ENCODE assay signal across 12 cellular contexts in genomic region chr22:17969732-17970131, GRCh38. TPM values are rescaled to one million over a fixed set of nuclear protein-coding genes. Genes with fewer than 3 reads are reported as not detected.
A peak's percentile ranks its signal among the peaks of the same experiment; 100 is the strongest.
DNase-seq lines count a peak whose midpoint lies in the region; ATAC-seq, FAIRE-seq and TF ChIP-seq lines count a peak whose summit lies in the region.
"Had no signal": no experiment of that assay in that cellular context is flagged by ENCODE, and none has a peak within 500 bp of the region (broad histone marks: within the 10 kb centered on the region; RNA-seq: fewer than 3 reads in every experiment).

No MANE protein-coding gene starts in this region.

- no peaks in the 10 kb centered on the region for H3K9me3 Mint-ChIP-seq in activated CD4-positive, alpha-beta T cell treated with anti-CD3 and anti-CD28 coated beads, Interleukin-2, amount 10 ng/mL, durations not matched to agents 7 days and 5 days

- H3K36me3 ChIP-seq in HepG2 (replicated peaks in 1 of 2; ENCODE audit: control insufficient read depth in 1 of 2, insufficient read depth in 2 of 2, low read length in 2 of 2): no peaks in the 10 kb centered on the region; a peak in 1 of 5 replicates

- no peaks in the 10 kb centered on the region for H3K9me3 ChIP-seq in HepG2 (ENCODE audit: low read length)

- no peak overlapping the region for H3K4me3 Mint-ChIP-seq in activated CD4-positive, alpha-beta T cell treated with anti-CD3 and anti-CD28 coated beads, Interleukin-2, amount 10 ng/mL, durations not matched to agents 7 days and 5 days

- no peak overlapping the region for H3K4me2 ChIP-seq in HepG2 (ENCODE audit: low read depth, low read length)

- peaks cover 2% of the 10 kb centered on the region for H3K4me1 Mint-ChIP-seq in activated CD4-positive, alpha-beta T cell treated with anti-CD3 and anti-CD28 coated beads, Interleukin-2, amount 10 ng/mL, durations not matched to agents 7 days and 5 days

- intact Hi-C loops in Right ventricle myocardium inferior (cut with DNase I): loop anchor here (1.0 kb wide), 1 partner anchor 18 kb away; no protein-coding TSS in a partner anchor
- intact Hi-C loops in cardiac septum (cut with DNase I): no loop called here
- intact Hi-C loops in HepG2 (cut with micrococcal nuclease; ENCODE audit: unreplicated experiment): no loop called here

- TF ChIP-seq CTCF in cardiac fibroblast (IDR thresholded peaks at IDR 0.05; ENCODE audit: low read depth, low read length) (no peak), HepG2 (CRISPR knock-in tag; IDR thresholded peaks at IDR 0.05) (no peak)

- H3K27me3 ChIP-seq in HepG2 (ENCODE audit: control insufficient read depth in 1 of 2, insufficient read depth in 2 of 2, low read length in 2 of 2): no peaks in the 10 kb centered on the region

- no peak for TF ChIP-seq EP300 in HepG2 (IDR thresholded peaks at IDR 0.05; ENCODE audit: low read depth in 2 of 2, low read length in 2 of 2)
- TF ChIP-seq EP300 in HepG2 (CRISPR knock-in tag; IDR thresholded peaks at IDR 0.05; ENCODE audit: borderline replicate concordance): no peak

- H4K20me1 ChIP-seq in HepG2 (ENCODE audit: insufficient read depth, low read length): no peaks in the 10 kb centered on the region

- H3K36me3 Mint-ChIP-seq in activated CD4-positive, alpha-beta T cell treated with anti-CD3 and anti-CD28 coated beads, Interleukin-2, amount 10 ng/mL, durations not matched to agents 7 days and 5 days (ENCODE audit: low read depth): no peaks in the 10 kb centered on the region

- WGBS in HepG2 (ENCODE audit: low lambda C conversion rate): 94% methylated on average over 8 of the region's 11 CpGs

- peak; percentile 85 for ATAC-seq in Right ventricle myocardium inferior
- ATAC-seq in HepG2: no peak
- no peak for ATAC-seq in HG02642 (IDR thresholded peaks at IDR 0.05; ENCODE audit: poor library complexity, unreplicated experiment)
- no peak for ATAC-seq in GM21526 (IDR thresholded peaks at IDR 0.05; ENCODE audit: low FRiP score, unreplicated experiment)

- FAIRE-seq in HepG2 (lab: Jason Lieb, UNC): no peak
- no peak for FAIRE-seq in urothelium cell line (lab: Jason Lieb, UNC)
- FAIRE-seq: endometrium had no signal

- H3K4me1 ChIP-seq in HepG2 (ENCODE audit: insufficient read depth, low read length): peaks cover 75% of the 10 kb centered on the region

- BruUV-seq in HepG2 (replicated peaks; lab: Mats Ljungman, UMichigan): no TSS peak

- H3K27me3 Mint-ChIP-seq in activated CD4-positive, alpha-beta T cell treated with anti-CD3 and anti-CD28 coated beads, Interleukin-2, amount 10 ng/mL, durations not matched to agents 7 days and 5 days: no peaks in the 10 kb centered on the region

- no peak overlapping the region for H3K9ac ChIP-seq in HepG2 (ENCODE audit: insufficient read depth, low read depth, low read length)

- no peak overlapping the region for H3K27ac Mint-ChIP-seq in activated CD4-positive, alpha-beta T cell treated with anti-CD3 and anti-CD28 coated beads, Interleukin-2, amount 10 ng/mL, durations not matched to agents 7 days and 5 days

- in situ Hi-C loops in HepG2 (cut with HindIII; ENCODE audit: extremely low pct_ligation_motif_present, low pct_unique_long_range_greater_than_20kb): no loop called here

- H2AFZ ChIP-seq in HepG2 (ENCODE audit: low read length): no peak overlapping the region

- H3K4me3 ChIP-seq in cardiac fibroblast (replicated peaks in 1 of 2; ENCODE audit: low read depth in 2 of 2, low read length in 2 of 2) (no peak overlapping the region), HepG2 (replicated peaks in 1 of 3; ENCODE audit: insufficient read depth in 1 of 3, low read depth in 2 of 3, low read length in 3 of 3) (no peak overlapping the region)

- TF ChIP-seq POLR2A in HepG2 (IDR thresholded peaks at IDR 0.05; ENCODE audit: insufficient read depth in 1 of 2, low read depth in 2 of 2, low read length in 2 of 2): no peak

- TF ChIP-seq RAD21 in HepG2 (CRISPR knock-in tag; IDR thresholded peaks at IDR 0.05): no peak

- peaks cover 84% of the 10 kb centered on the region for H3K79me2 ChIP-seq in HepG2 (ENCODE audit: insufficient read depth, low read length)

- CTCF ChIA-PET in HepG2 (lab: Yijun Ruan, JAX; ENCODE audit: low intra/inter-chr PET ratio, low total read pairs): no interaction called here
- CTCF ChIA-PET in activated CD4-positive, alpha-beta T cell treated with anti-CD3 and anti-CD28 coated beads, Interleukin-2, amount 10 ng/mL, durations not matched to agents 7 days and 5 days (lab: Charles Lee): interaction anchor here (0.6 kb wide), 1 partner anchor 12 kb away, joined by 6 read pairs; no protein-coding TSS in a partner anchor

- no peak for DNase-seq in Right ventricle myocardium inferior (ENCODE audit: missing footprints)
- DNase-seq in cardiac septum (ENCODE audit: low spot score): no peak
- DNase-seq in cardiac fibroblast (ENCODE audit: low read depth in 2 of 2): peak; percentile 96
- no peak for DNase-seq in HepG2 (ENCODE audit: low spot score)
- DNase-seq in urothelium cell line (ENCODE audit: low spot score): peak; percentile 20
- no peak for DNase-seq in activated CD4-positive, alpha-beta T cell treated with anti-CD3 and anti-CD28 coated beads, Interleukin-2, amount 10 ng/mL, durations not matched to agents 7 days and 5 days
- DNase-seq: NCI-H510A treated with DMSO at 0.1 percent for 48 hours, nucleus accumbens had no signal

- POLR2A ChIA-PET in HepG2 (lab: Yijun Ruan, JAX): no interaction called here
- POLR2A ChIA-PET in activated CD4-positive, alpha-beta T cell treated with anti-CD3 and anti-CD28 coated beads, Interleukin-2, amount 10 ng/mL, durations not matched to agents 7 days and 5 days (lab: Charles Lee): no interaction called here

- no peak overlapping the region for H3K27ac ChIP-seq in HepG2 (ENCODE audit: extremely low read length, insufficient read depth, low read length)
- H3K27ac ChIP-seq: C4-2B had no signal

TF ChIP-seq in HepG2, 621 proteins besides CTCF, POLR2A, EP300 and RAD21 (continues in another document):
- TF ChIP-seq ZSCAN5A (CRISPR knock-in tag; IDR thresholded peaks at IDR 0.05; ENCODE audit: borderline replicate concordance): no peak
- TF ChIP-seq FOXO1 (CRISPR knock-in tag; IDR thresholded peaks at IDR 0.05): no peak
- TF ChIP-seq NONO (IDR thresholded peaks at IDR 0.05): no peak
- TF ChIP-seq NONO (CRISPR knock-in tag; conservative IDR thresholded peaks at IDR 0.05): no peak
- TF ChIP-seq REL (CRISPR knock-in tag; conservative IDR thresholded peaks at IDR 0.05): 0 out of 2 replicates have a peak, but pooled peaks have one; percentile 24
- no peak for TF ChIP-seq KDM5B (CRISPR knock-in tag; IDR thresholded peaks at IDR 0.05; ENCODE audit: borderline replicate concordance)

RNA-seq across cellular contexts. Expression of gene MICAL3, which starts 54.6 kb away (rescaled TPM):
- total RNA-seq in Right ventricle myocardium inferior: 85.7 TPM
- 126 TPM for total RNA-seq in cardiac septum
- 9.5 and 12.5 TPM in 2 replicates for total RNA-seq in HepG2 (2016; rRNA removed; fragmentation: Illumina TruSeq; extraction: Trizol)
- 2.6 and 2.9 TPM in 2 replicates for total RNA-seq in HepG2 (2016; cell fraction: cytosol; rRNA removed; fragmentation: Illumina TruSeq; extraction: Trizol; ENCODE audit: low read depth)
- 8.6 and 11.9 TPM in 2 replicates for total RNA-seq in HepG2 (2016; cell fraction: insoluble cytoplasmic fraction; rRNA removed; fragmentation: Illumina TruSeq; extraction: Trizol)
- 4.2 and 6.1 TPM in 2 replicates for total RNA-seq in HepG2 (2016; cell fraction: membrane; rRNA removed; fragmentation: Illumina TruSeq; extraction: Trizol)
- total RNA-seq in HepG2 (2016; cell fraction: nucleus; rRNA removed; fragmentation: Illumina TruSeq; extraction: Trizol): 31.3 and 35.0 TPM in 2 replicates
- 5.3 and 5.6 TPM in 2 replicates for polyA plus RNA-seq in HepG2 (2011; rRNA removed)
- 2.5 and 3.1 TPM in 2 replicates for polyA plus RNA-seq in HepG2 (2011; cell fraction: cytosol; rRNA removed)
- polyA plus RNA-seq in HepG2 (2011; cell fraction: nucleus; rRNA removed): 32.9 and 43.0 TPM in 2 replicates
- polyA plus RNA-seq in HepG2 (2012): 9.2 and 10.8 TPM in 2 replicates
- polyA plus RNA-seq in HepG2 (2016; cell fraction: cytosol; fragmentation: Illumina TruSeq; extraction: Trizol; ENCODE audit: low read depth): 0.59 and 1.1 TPM in 2 replicates
- 3.5 and 3.6 TPM in 2 replicates for polyA plus RNA-seq in HepG2 (2016; cell fraction: insoluble cytoplasmic fraction; fragmentation: Illumina TruSeq; extraction: Trizol; ENCODE audit: low read depth)
- polyA plus RNA-seq in HepG2 (2016; cell fraction: membrane; fragmentation: Illumina TruSeq; extraction: Trizol; ENCODE audit: low read depth): 0.53 and 1.1 TPM in 2 replicates
- polyA plus RNA-seq in HepG2 (2016; cell fraction: nucleus; fragmentation: Illumina TruSeq; extraction: Trizol; ENCODE audit: insufficient read depth, low read depth): 34.4 and 36.4 TPM in 2 replicates
- polyA minus RNA-seq in HepG2 (2011; rRNA and poly(A)+ RNA removed; ENCODE audit: low replicate concordance): 12.7 and 28.5 TPM in 2 replicates
- 3.7 and 4.4 TPM in 2 replicates for polyA minus RNA-seq in HepG2 (2011; cell fraction: cytosol; rRNA and poly(A)+ RNA removed)
- 28.5 and 33.0 TPM in 2 replicates for polyA minus RNA-seq in HepG2 (2011; cell fraction: nucleus; rRNA and poly(A)+ RNA removed)
- 10 to 100 TPM; 19.1 to 21.4 TPM for total RNA-seq in activated CD4-positive, alpha-beta T cell treated with anti-CD3 and anti-CD28 coated beads, Interleukin-2, amount 10 ng/mL, durations not matched to agents 7 days and 5 days

Comparison
In these comparisons a context has a peak if more than half of its experiments do, and no peak if none do; other contexts are left out.
1. DNase-seq: peak in cardiac fibroblast (2 of 2) and urothelium cell line (single experiment); none in Right ventricle myocardium inferior (single experiment), cardiac septum (single experiment), HepG2 (single experiment) and activated CD4-positive, alpha-beta T cell treated with anti-CD3 and anti-CD28 coated beads, Interleukin-2, amount 10 ng/mL, durations not matched to agents 7 days and 5 days (single experiment).